ENCODE assay signal across 33 cellular contexts in genomic region chr17:79179334-79179733, GRCh38.
"Had no signal": no experiment of that assay in that cellular context is flagged by ENCODE, and none has a peak within 500 bp of the region (broad histone marks: within the 10 kb centered on the region; RNA-seq: fewer than 3 reads in every experiment).

No MANE protein-coding gene starts in this region.

- H3K36me3 ChIP-seq: adrenal gland, breast epithelium, cardiac muscle cell, colonic mucosa had no signal

- H3K4me1 Mint-ChIP-seq: activated CD4-positive, alpha-beta memory T cell treated with anti-CD3 and anti-CD28 coated beads, Interleukin-2, amount 10 ng/mL, durations not matched to agents 7 days and 5 days; activated naive CD8-positive, alpha-beta T cell treated with anti-CD3 and anti-CD28 coated beads, Interleukin-2, amount 50 U/mL, for 24 hours; brain; endodermal cell had no signal

- H3K4me1 ChIP-seq: adrenal gland, breast epithelium, colonic mucosa had no signal

- H3K27ac Mint-ChIP-seq: activated CD4-positive, alpha-beta memory T cell treated with anti-CD3 and anti-CD28 coated beads, Interleukin-2, amount 10 ng/mL, durations not matched to agents 7 days and 5 days; activated CD4-positive, alpha-beta T cell treated with anti-CD3 and anti-CD28 coated beads, Interleukin-2, amount 10 ng/mL, durations not matched to agents 7 days and 5 days; activated naive CD8-positive, alpha-beta T cell treated with anti-CD3 and anti-CD28 coated beads for 36 hours; activated naive CD8-positive, alpha-beta T cell treated with anti-CD3 and anti-CD28 coated beads, Interleukin-2, amount 50 U/mL, for 24 hours; activated T-cell treated with anti-CD3 and anti-CD28 coated beads, Interleukin-2, amount 50 U/mL, for 24 hours; activated T-cell treated with anti-CD3 and anti-CD28 coated beads, Interleukin-2, amount 50 U/mL, for 72 hours; brain; endodermal cell; T-helper 17 cell; T-helper 2 cell treated with Interferon-gamma antibody and Interleukin-4, amounts not matched to agents 5 μg/mL and 100 μg/mL, for 36 hours had no signal

- DNase-seq: activated CD4-positive, alpha-beta memory T cell treated with anti-CD3 and anti-CD28 coated beads, Interleukin-2, amount 10 ng/mL, durations not matched to agents 7 days and 5 days; activated CD4-positive, alpha-beta T cell treated with anti-CD3 and anti-CD28 coated beads for 1 hour; activated CD4-positive, alpha-beta T cell treated with anti-CD3 and anti-CD28 coated beads for 4 hours; activated CD4-positive, alpha-beta T cell treated with anti-CD3 and anti-CD28 coated beads, Interleukin-2, amount 10 ng/mL, durations not matched to agents 7 days and 5 days; activated CD4-positive, alpha-beta T cell treated with anti-CD3 and anti-CD28 coated beads, Interleukin-2, amount 50 U/mL, for 4 hours; activated CD8-positive, alpha-beta memory T cell treated with anti-CD3 and anti-CD28 coated beads, Interleukin-2, amount 50 U/mL, for 48 hours; activated gamma-delta T cell; activated naive CD4-positive, alpha-beta T cell treated with anti-CD3 and anti-CD28 coated beads, Interleukin-2, amount 50 U/mL, for 16 hours; activated naive CD4-positive, alpha-beta T cell treated with Interleukin-2 at 50 U/mL for 16 hours; activated naive CD8-positive, alpha-beta T cell treated with anti-CD3 and anti-CD28 coated beads for 36 hours; activated naive CD8-positive, alpha-beta T cell treated with anti-CD3 and anti-CD28 coated beads, Interleukin-2, amount 50 U/mL, for 24 hours; activated T-cell treated with anti-CD3 and anti-CD28 coated beads for 4 hours; activated T-cell treated with anti-CD3 and anti-CD28 coated beads, Interleukin-2, amount 50 U/mL, for 24 hours; activated T-cell treated with anti-CD3 and anti-CD28 coated beads, Interleukin-2, amount 50 U/mL, for 72 hours; adrenal gland; amygdala; aorta; central memory CD4-positive, alpha-beta T cell; cerebellar nuclear complex; colonic mucosa; effector memory CD4-positive, alpha-beta T cell; endodermal cell; foreskin fibroblast; head of caudate nucleus; T-helper 1 cell; T-helper 17 cell; T1000 had no signal

- H3K9me3 Mint-ChIP-seq: activated CD4-positive, alpha-beta memory T cell treated with anti-CD3 and anti-CD28 coated beads, Interleukin-2, amount 10 ng/mL, durations not matched to agents 7 days and 5 days; activated CD4-positive, alpha-beta T cell treated with anti-CD3 and anti-CD28 coated beads, Interleukin-2, amount 10 ng/mL, durations not matched to agents 7 days and 5 days; activated naive CD8-positive, alpha-beta T cell treated with anti-CD3 and anti-CD28 coated beads for 36 hours; activated naive CD8-positive, alpha-beta T cell treated with anti-CD3 and anti-CD28 coated beads, Interleukin-2, amount 50 U/mL, for 24 hours; activated T-cell treated with anti-CD3 and anti-CD28 coated beads, Interleukin-2, amount 50 U/mL, for 24 hours; activated T-cell treated with anti-CD3 and anti-CD28 coated beads, Interleukin-2, amount 50 U/mL, for 72 hours; endodermal cell; T-helper 2 cell treated with Interferon-gamma antibody and Interleukin-4, amounts not matched to agents 5 μg/mL and 100 μg/mL, for 36 hours had no signal

- H3K4me3 ChIP-seq: adrenal gland, breast epithelium, cardiac muscle cell, colonic mucosa had no signal

- H3K9me3 ChIP-seq: adrenal gland, breast epithelium, colonic mucosa had no signal

- H3K36me3 Mint-ChIP-seq: activated naive CD8-positive, alpha-beta T cell treated with anti-CD3 and anti-CD28 coated beads for 36 hours; brain had no signal

- FAIRE-seq: frontal cortex had no signal

- ATAC-seq: activated naive CD8-positive, alpha-beta T cell treated with anti-CD3 and anti-CD28 coated beads, Interleukin-2, amount 50 U/mL, for 24 hours; activated T-cell treated with anti-CD3 and anti-CD28 coated beads, Interleukin-2, amount 50 U/mL, for 72 hours; esophagus mucosa; T-helper 17 cell had no signal

- H3K4me3 Mint-ChIP-seq: activated CD4-positive, alpha-beta memory T cell treated with anti-CD3 and anti-CD28 coated beads, Interleukin-2, amount 10 ng/mL, durations not matched to agents 7 days and 5 days; activated CD4-positive, alpha-beta T cell treated with anti-CD3 and anti-CD28 coated beads, Interleukin-2, amount 10 ng/mL, durations not matched to agents 7 days and 5 days; activated naive CD8-positive, alpha-beta T cell treated with anti-CD3 and anti-CD28 coated beads for 36 hours; activated naive CD8-positive, alpha-beta T cell treated with anti-CD3 and anti-CD28 coated beads, Interleukin-2, amount 50 U/mL, for 24 hours; activated T-cell treated with anti-CD3 and anti-CD28 coated beads, Interleukin-2, amount 50 U/mL, for 24 hours; activated T-cell treated with anti-CD3 and anti-CD28 coated beads, Interleukin-2, amount 50 U/mL, for 72 hours; brain; endodermal cell; T-helper 17 cell; T-helper 2 cell treated with Interferon-gamma antibody and Interleukin-4, amounts not matched to agents 5 μg/mL and 100 μg/mL, for 36 hours had no signal

- H3K27ac ChIP-seq: adrenal gland, breast epithelium, cardiac muscle cell, colonic mucosa had no signal
